Comparison of ENCODE assay signal across 8 cellular contexts in the genomic region with DNA sequence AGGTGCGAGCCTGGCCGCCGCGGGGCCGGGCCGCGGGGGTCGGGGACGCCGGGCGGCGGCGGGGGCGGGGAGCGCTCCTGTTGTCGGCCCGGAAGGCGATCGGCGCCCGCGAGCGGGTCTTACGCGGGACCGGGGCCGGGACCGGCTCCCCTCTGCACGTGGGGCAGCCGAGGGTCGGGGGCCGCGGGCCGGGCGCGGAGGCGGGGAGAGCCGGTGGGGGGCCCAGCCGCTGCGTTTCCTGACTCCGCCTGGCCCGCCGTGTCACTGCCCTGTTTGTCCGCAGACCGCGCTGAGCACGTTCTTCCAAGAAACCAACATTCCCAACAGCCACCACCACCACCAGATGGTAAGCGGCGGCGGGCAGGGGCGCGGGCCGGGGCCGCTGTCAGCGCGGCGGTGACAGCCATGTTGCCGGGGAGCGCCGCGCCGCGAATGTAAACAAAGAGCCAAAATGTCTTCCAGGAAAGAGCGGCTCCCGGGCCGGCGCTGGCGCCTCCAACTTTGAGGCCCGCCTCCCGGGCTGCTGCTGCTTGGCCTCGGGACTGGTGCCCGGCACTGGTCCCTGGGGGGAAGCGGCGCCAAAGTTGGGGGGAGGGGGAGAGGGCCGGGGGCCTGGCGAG. TPM values are rescaled to one million over a fixed set of nuclear protein-coding genes. Genes with fewer than 3 reads are reported as not detected.
DNase-seq lines count a peak whose midpoint lies in the region; ATAC-seq and TF ChIP-seq lines count a peak whose summit lies in the region.

No MANE protein-coding gene starts in this region.

- H3K36me3 ChIP-seq in HAP-1 (replicated peaks) (peaks cover 3% of the 10 kb centered on the region), spleen (peaks cover 0 to 40% (median 13%) of the 10 kb centered on the region in 6 donors)

- BruUV-seq in MCF 10A (replicated peaks; lab: Mats Ljungman, UMichigan) = no TSS peak

- in situ Hi-C loops in HAP-1 (cut with MboI; ENCODE audit: low sequenced_read_pairs) = no loop called here

- CTCF ChIA-PET in MCF 10A (lab: Yijun Ruan, JAX) = interaction anchor here (1.2 kb wide), 1 partner anchor 143 kb away, joined by 3 read pairs; no protein-coding TSS in a partner anchor

- peaks cover 34% of the 10 kb centered on the region for H3K36me3 Mint-ChIP-seq in MCF 10A (ENCODE audit: insufficient read depth, unreplicated experiment)
- no peaks in the 10 kb centered on the region for H3K36me3 Mint-ChIP-seq in immature natural killer cell

- H3K27me3 Mint-ChIP-seq in MCF 10A (ENCODE audit: insufficient read depth, unreplicated experiment) (no peaks in the 10 kb centered on the region), immature natural killer cell (ENCODE audit: low read depth in 3 of 3) (peaks cover 20 to 40% (median 37%) of the 10 kb centered on the region in 3 donors)

- H3K9me3 ChIP-seq in HAP-1 (no peaks in the 10 kb centered on the region; the same call in 1 of the 2 replicates), spleen (no peaks in the 10 kb centered on the region)

- peak overlapping the region; percentile 87 to 99 (median 98) for H3K27ac ChIP-seq in spleen

- DNase-seq in Ammon's horn (ENCODE audit: low spot score) (peak; percentile 47), HAP-1 (ENCODE audit: low spot score in 2 of 2) (peak; percentile 42 to 67), T follicular helper cell (ENCODE audit: low read depth) (peak; percentile 55), MCF 10A (ENCODE audit: unreplicated experiment) (no peak), immature natural killer cell (peak; percentile 70 to 75 (median 74)), spleen (peak; percentile 92), foreskin melanocyte (no peak)

- H3K27ac Mint-ChIP-seq in MCF 10A (ENCODE audit: low read depth, unreplicated experiment) (peak overlapping the region; percentile 87), immature natural killer cell (peak overlapping the region; percentile 74 to 93 (median 89))

- intact Hi-C loops in MCF 10A (cut with micrococcal nuclease) (no loop called here), spleen (cut with DNase I; ENCODE audit: low total_unique reads) (no loop called here)

- H3K4me1 ChIP-seq in HAP-1 (peaks cover 14% of the 10 kb centered on the region), spleen (peaks cover 59 to 87% (median 83%) of the 10 kb centered on the region in 6 donors)

- H3K9me3 Mint-ChIP-seq in MCF 10A (ENCODE audit: unreplicated experiment) = no peaks in the 10 kb centered on the region
- no peaks in the 10 kb centered on the region for H3K9me3 Mint-ChIP-seq in immature natural killer cell

- POLR2A ChIA-PET in MCF 10A (lab: Yijun Ruan, JAX) = interaction anchor here (0.9 to 4.3 kb wide), 21 partner anchors 10 to 860 kb away, joined by 3 to 56 read pairs (median 6); a partner anchor contains a TSS

- TF ChIP-seq POLR2A in spleen (IDR thresholded peaks at IDR 0.05) = no peak

- WGBS in spleen, 5 donors = 0 to 1% (median 1%) methylated on average over 2 to 76 of the region's 76 CpGs

- H3K4me1 Mint-ChIP-seq in MCF 10A (ENCODE audit: insufficient read depth, unreplicated experiment) (peaks cover 7% of the 10 kb centered on the region), immature natural killer cell (peaks cover 76% of the 10 kb centered on the region in 2 donors)

- H3K27me3 ChIP-seq in HAP-1 (ENCODE audit: low read depth) = no peaks in the 10 kb centered on the region
- H3K27me3 ChIP-seq in spleen (replicated peaks in 1 of 7) = no peaks in the 10 kb centered on the region

- ATAC-seq in HG02884 (IDR thresholded peaks at IDR 0.05; ENCODE audit: unreplicated experiment) = no peak

- H3K4me3 ChIP-seq in HAP-1 (peak overlapping the region; percentile 55), spleen (peak overlapping the region; percentile 92 to 99 (median 94))

- peak overlapping the region; percentile 76 for H3K4me3 Mint-ChIP-seq in MCF 10A (ENCODE audit: unreplicated experiment)
- peak overlapping the region; percentile 87 to 90 (median 89) for H3K4me3 Mint-ChIP-seq in immature natural killer cell

- TF ChIP-seq CTCF in MCF 10A (IDR thresholded peaks at IDR 0.05; ENCODE audit: unreplicated experiment) (no peak), spleen (IDR thresholded peaks at IDR 0.05 in 8 of 11, conservative IDR thresholded peaks at IDR 0.05 in 3 of 11) (no peak)

RNA-seq across cellular contexts. Expression of a gene that starts 0.6 kb away (rescaled TPM):
- total RNA-seq in MCF 10A (2022) = 84.9 and 109 TPM in 2 replicates
- 1 to 10 TPM; 1.5 to 4.5 (median 3.9) TPM for polyA plus RNA-seq in immature natural killer cell
- total RNA-seq in spleen = 10 to 100 TPM; 28.9 to 91.3 (median 63.8) TPM
- polyA plus RNA-seq in spleen = 10 to 100 TPM; 42.5 to 54.7 (median 43.8) TPM

RNA-seq across cellular contexts. Expression of a gene that starts 25.4 kb away (rescaled TPM):
- total RNA-seq in MCF 10A (2022) (0.17 and 0.44 TPM in 2 replicates), spleen (10 to 100 TPM in 3 of 7 donors, 1 to 10 TPM in 4; 6.8 to 13.0 (median 8.6) TPM)
- polyA plus RNA-seq in immature natural killer cell (1 to 10 TPM in 2 of 3 donors, under 1 TPM in 1; 0.69 to 3.0 (median 1.2) TPM), spleen (1 to 10 TPM in 2 of 3 donors, under 1 TPM in 1; 0.89 to 2.0 (median 1.1) TPM)

RNA-seq across cellular contexts. Expression of a gene that starts 42.3 kb away (rescaled TPM):
- total RNA-seq in MCF 10A (2022) (0.56 and 3.2 TPM in 2 replicates), spleen (1 to 10 TPM; 1.3 to 3.1 (median 2.7) TPM)
- polyA plus RNA-seq in immature natural killer cell (under 1 TPM in 1 of 3 donors, not detected in 2; 0.28 TPM), spleen (1 to 10 TPM; 2.4 to 2.7 (median 2.5) TPM)

Comparison
In these comparisons a context has a peak if more than half of its experiments do, and no peak if none do; other contexts are left out.
1. DNase-seq: peak in Ammon's horn (single experiment), HAP-1 (2 of 2), T follicular helper cell (single experiment), immature natural killer cell (3 of 3) and spleen (single experiment); none in MCF 10A (single experiment) and foreskin melanocyte (single experiment).